In genomic region chr14:52338282-52338681, GRCh38 we compare ENCODE assay signal across 10 cellular contexts. TPM values are rescaled to one million over a fixed set of nuclear protein-coding genes. Genes with fewer than 3 reads are reported as not detected.
DNase-seq lines count a peak whose midpoint lies in the region; ATAC-seq lines count a peak whose summit lies in the region.
"Had no signal": no experiment of that assay in that cellular context is flagged by ENCODE, and none has a peak within 500 bp of the region (broad histone marks: within the 10 kb centered on the region; RNA-seq: fewer than 3 reads in every experiment).

No MANE protein-coding gene starts in this region.

- H3K4me3 Mint-ChIP-seq in activated CD4-positive, alpha-beta memory T cell treated with anti-CD3 and anti-CD28 coated beads, Interleukin-2, amount 10 ng/mL, durations not matched to agents 7 days and 5 days: no peak overlapping the region

- intact Hi-C loops in left colon (cut with DNase I, micrococcal nuclease) (no loop called here), posterior cingulate gyrus (cut with DNase I) (no loop called here)

- POLR2A ChIA-PET in activated CD4-positive, alpha-beta memory T cell treated with anti-CD3 and anti-CD28 coated beads, Interleukin-2, amount 10 ng/mL, durations not matched to agents 7 days and 5 days (lab: Charles Lee): interaction anchor here (1.0 to 1.9 kb wide), 5 partner anchors 13 to 62 kb away, joined by 3 to 7 read pairs (median 4); partner anchors contain the start of gene PTGER2

- peaks cover 15% of the 10 kb centered on the region for H3K4me1 Mint-ChIP-seq in activated CD4-positive, alpha-beta memory T cell treated with anti-CD3 and anti-CD28 coated beads, Interleukin-2, amount 10 ng/mL, durations not matched to agents 7 days and 5 days

- peaks cover 23% of the 10 kb centered on the region for H3K36me3 Mint-ChIP-seq in activated CD4-positive, alpha-beta memory T cell treated with anti-CD3 and anti-CD28 coated beads, Interleukin-2, amount 10 ng/mL, durations not matched to agents 7 days and 5 days (ENCODE audit: low read depth)

- CTCF ChIA-PET in activated CD4-positive, alpha-beta memory T cell treated with anti-CD3 and anti-CD28 coated beads, Interleukin-2, amount 10 ng/mL, durations not matched to agents 7 days and 5 days (lab: Charles Lee): no interaction called here

- peaks cover 1% of the 10 kb centered on the region for H3K27me3 Mint-ChIP-seq in activated CD4-positive, alpha-beta memory T cell treated with anti-CD3 and anti-CD28 coated beads, Interleukin-2, amount 10 ng/mL, durations not matched to agents 7 days and 5 days

- H3K9me3 Mint-ChIP-seq in activated CD4-positive, alpha-beta memory T cell treated with anti-CD3 and anti-CD28 coated beads, Interleukin-2, amount 10 ng/mL, durations not matched to agents 7 days and 5 days: no peaks in the 10 kb centered on the region

- ATAC-seq in left colon (peak; percentile 95), GM18861 (IDR thresholded peaks at IDR 0.05; ENCODE audit: unreplicated experiment) (no peak)

- DNase-seq in DMS 273 (lab: John Stamatoyannopoulos, UW; ENCODE audit: unreplicated experiment) (peak; percentile 8), DMS 273 treated with DMSO at 0.1 percent for 48 hours (lab: John Stamatoyannopoulos, UW) (no peak), LHCN-M2 (ENCODE audit: low read depth) (peak; percentile 84), left colon (no peak), posterior cingulate gyrus (no peak), nucleus accumbens (lab: John Stamatoyannopoulos, UW) (no peak)
- no peak for DNase-seq in activated CD4-positive, alpha-beta memory T cell treated with anti-CD3 and anti-CD28 coated beads, Interleukin-2, amount 10 ng/mL, durations not matched to agents 7 days and 5 days
- DNase-seq: NCI-H2081 treated with DMSO at 0.1 percent for 48 hours, right cardiac atrium had no signal

- peak overlapping the region; percentile 37 for H3K27ac Mint-ChIP-seq in activated CD4-positive, alpha-beta memory T cell treated with anti-CD3 and anti-CD28 coated beads, Interleukin-2, amount 10 ng/mL, durations not matched to agents 7 days and 5 days

RNA-seq across cellular contexts. Expression of gene PTGER2, which starts 24.2 kb away (rescaled TPM):
- total RNA-seq in LHCN-M2 (2014; rRNA removed) (35.8 and 37.8 TPM in 2 replicates), left colon (1 to 10 TPM; 4.3 to 5.2 TPM)
- polyA plus RNA-seq in LHCN-M2 (2012): 4.3 TPM
- 100 to 1,000 TPM; 108 to 112 TPM for total RNA-seq in activated CD4-positive, alpha-beta memory T cell treated with anti-CD3 and anti-CD28 coated beads, Interleukin-2, amount 10 ng/mL, durations not matched to agents 7 days and 5 days

Comparison
In these comparisons a context has a peak if more than half of its experiments do, and no peak if none do; other contexts are left out.
1. DNase-seq: peak in DMS 273 (single experiment) and LHCN-M2 (single experiment); none in DMS 273 treated with DMSO at 0.1 percent for 48 hours (single experiment), activated CD4-positive, alpha-beta memory T cell treated with anti-CD3 and anti-CD28 coated beads, Interleukin-2, amount 10 ng/mL, durations not matched to agents 7 days and 5 days (single experiment), left colon (0 of 2), posterior cingulate gyrus (0 of 10) and nucleus accumbens (0 of 56).